Comparison of ENCODE assay signal across 8 cellular contexts in the genomic region with DNA sequence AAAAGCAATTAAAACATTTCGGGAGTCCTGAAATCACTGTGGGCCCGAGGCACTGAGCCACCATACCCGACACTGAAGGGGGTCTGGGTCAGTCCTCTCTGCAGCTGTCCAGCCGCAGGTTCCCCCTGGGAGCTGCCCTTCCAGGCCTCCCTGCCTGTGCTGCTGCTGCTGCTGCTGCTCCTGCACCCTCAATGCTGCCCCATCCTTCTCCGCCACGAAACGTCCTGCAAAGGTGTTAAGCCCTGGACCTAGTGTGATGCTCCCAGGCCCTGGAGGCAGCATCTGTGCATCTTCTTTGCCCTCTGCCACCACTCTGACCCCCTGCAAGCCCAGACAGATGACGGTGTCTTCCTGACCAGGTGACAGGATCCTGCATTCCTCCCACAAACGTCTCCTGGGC.
"Had no signal": no experiment of that assay in that cellular context is flagged by ENCODE, and none has a peak within 500 bp of the region (broad histone marks: within the 10 kb centered on the region; RNA-seq: fewer than 3 reads in every experiment).

No MANE protein-coding gene starts in this region.

- H3K36me3 ChIP-seq: HAP-1 had no signal

- FAIRE-seq: HepG2 had no signal

- DNase-seq: GM23248, GOT3, H7, HFFc6, KBM-7 had no signal

- ATAC-seq: HCT116, HepG2 had no signal

- H3K27ac ChIP-seq: GM23248 had no signal

- H3K4me3 ChIP-seq: GM23248, HAP-1 had no signal

- H3K9me3 ChIP-seq: HAP-1 had no signal

- H3K4me1 ChIP-seq: HAP-1 had no signal
